ENCODE assay signal across 1 cellular context in the genomic region with DNA sequence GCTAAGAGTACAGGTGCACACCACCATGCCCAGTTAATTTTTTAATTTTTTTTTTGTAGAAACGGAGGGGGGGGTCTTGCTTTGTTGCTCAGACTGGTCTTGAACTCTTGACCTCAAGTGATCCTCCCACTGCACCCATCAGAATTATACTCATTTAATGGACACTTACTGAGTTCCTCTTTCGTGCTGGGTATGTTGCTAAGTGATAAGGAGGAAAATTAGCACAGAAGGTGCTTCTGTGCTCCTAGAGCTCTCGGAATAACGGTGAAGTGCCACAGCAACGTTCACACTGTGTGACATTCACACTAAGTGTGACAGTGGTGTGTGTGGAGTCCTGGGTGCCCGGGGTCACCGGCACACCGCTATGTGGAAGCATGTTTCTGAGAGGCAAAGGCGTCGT.
TF ChIP-seq lines count a peak whose summit lies in the region.

No MANE protein-coding gene starts in this region.

TF ChIP-seq in K562, 482 proteins besides CTCF, POLR2A, EP300 and RAD21 (continued from another document and continues in another):
- no peak for TF ChIP-seq HOMEZ (CRISPR knock-in tag; IDR thresholded peaks at IDR 0.05)
- TF ChIP-seq, protein P1, sequence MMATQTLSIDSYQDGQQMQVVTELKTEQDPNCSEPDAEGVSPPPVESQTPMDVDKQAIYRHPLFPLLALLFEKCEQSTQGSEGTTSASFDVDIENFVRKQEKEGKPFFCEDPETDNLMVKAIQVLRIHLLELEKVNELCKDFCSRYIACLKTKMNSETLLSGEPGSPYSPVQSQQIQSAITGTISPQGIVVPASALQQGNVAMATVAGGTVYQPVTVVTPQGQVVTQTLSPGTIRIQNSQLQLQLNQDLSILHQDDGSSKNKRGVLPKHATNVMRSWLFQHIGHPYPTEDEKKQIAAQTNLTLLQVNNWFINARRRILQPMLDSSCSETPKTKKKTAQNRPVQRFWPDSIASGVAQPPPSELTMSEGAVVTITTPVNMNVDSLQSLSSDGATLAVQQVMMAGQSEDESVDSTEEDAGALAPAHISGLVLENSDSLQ (IDR thresholded peaks at IDR 0.05): 0 out of 2 replicates have a peak, but pooled peaks have one; percentile 11
- TF ChIP-seq PRMT5 (CRISPR knock-in tag; IDR thresholded peaks at IDR 0.05): no peak
- peak; percentile 7; the same call in 1 of the 2 replicates for TF ChIP-seq ZNF395 (CRISPR knock-in tag; IDR thresholded peaks at IDR 0.05)
- TF ChIP-seq FOS (IDR thresholded peaks at IDR 0.05; ENCODE audit: extremely low read depth, insufficient read length): no peak
- no peak for TF ChIP-seq ATF7 (IDR thresholded peaks at IDR 0.05)
- TF ChIP-seq, protein P2, sequence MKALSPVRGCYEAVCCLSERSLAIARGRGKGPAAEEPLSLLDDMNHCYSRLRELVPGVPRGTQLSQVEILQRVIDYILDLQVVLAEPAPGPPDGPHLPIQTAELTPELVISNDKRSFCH (CRISPR knock-in tag; IDR thresholded peaks at IDR 0.05): no peak
- TF ChIP-seq, protein P2 (tag; IDR thresholded peaks at IDR 0.05): no peak
- TF ChIP-seq XRCC4 (IDR thresholded peaks at IDR 0.05; ENCODE audit: extremely low read depth, insufficient read depth, insufficient read length): no peak
- no peak for TF ChIP-seq ZBTB17 (CRISPR knock-in tag; IDR thresholded peaks at IDR 0.05)
- no peak for TF ChIP-seq GATA2 (CRISPR knock-in tag; IDR thresholded peaks at IDR 0.05)
- TF ChIP-seq PURB (CRISPR knock-in tag; IDR thresholded peaks at IDR 0.05; ENCODE audit: low read depth): no peak
- no peak for TF ChIP-seq PREB (CRISPR knock-in tag; IDR thresholded peaks at IDR 0.05)
- no peak for TF ChIP-seq ZNF217 (CRISPR knock-in tag; IDR thresholded peaks at IDR 0.05)
- no peak for TF ChIP-seq MCM2 (IDR thresholded peaks at IDR 0.05; ENCODE audit: low read depth)
- TF ChIP-seq ZC3H11A (IDR thresholded peaks at IDR 0.05; ENCODE audit: low read depth, low read length): no peak
- no peak for TF ChIP-seq CLOCK (CRISPR knock-in tag; IDR thresholded peaks at IDR 0.05; ENCODE audit: borderline replicate concordance)
- TF ChIP-seq ZNF184 (CRISPR knock-in tag; IDR thresholded peaks at IDR 0.05): no peak
- TF ChIP-seq PPARD (CRISPR knock-in tag; IDR thresholded peaks at IDR 0.05): no peak
- no peak for TF ChIP-seq TCF7L2 (IDR thresholded peaks at IDR 0.05; ENCODE audit: low read depth, low read length)
- TF ChIP-seq SUPT5H (IDR thresholded peaks at IDR 0.05): no peak
- TF ChIP-seq ARHGAP35 (IDR thresholded peaks at IDR 0.05; ENCODE audit: partially characterized antibody): no peak
- TF ChIP-seq MYNN (IDR thresholded peaks at IDR 0.05): 0 out of 2 replicates have a peak, but pooled peaks have one; percentile 49
- no peak for TF ChIP-seq MYNN (CRISPR knock-in tag; IDR thresholded peaks at IDR 0.05)
- TF ChIP-seq NFXL1 (CRISPR knock-in tag; IDR thresholded peaks at IDR 0.05): no peak
- TF ChIP-seq MEF2A (IDR thresholded peaks at IDR 0.05; ENCODE audit: control insufficient read depth, low read depth, low read length): no peak
- TF ChIP-seq TAF15 (IDR thresholded peaks at IDR 0.05; ENCODE audit: low read depth, low read length): no peak
- no peak for TF ChIP-seq FOXP1 (CRISPR knock-in tag; IDR thresholded peaks at IDR 0.05)
- no peak for TF ChIP-seq KDM2B (CRISPR knock-in tag; IDR thresholded peaks at IDR 0.05)
- TF ChIP-seq FUS (optimal IDR thresholded peaks at IDR 0.05; ENCODE audit: low read depth, low read length): no peak
- TF ChIP-seq, protein P3, sequence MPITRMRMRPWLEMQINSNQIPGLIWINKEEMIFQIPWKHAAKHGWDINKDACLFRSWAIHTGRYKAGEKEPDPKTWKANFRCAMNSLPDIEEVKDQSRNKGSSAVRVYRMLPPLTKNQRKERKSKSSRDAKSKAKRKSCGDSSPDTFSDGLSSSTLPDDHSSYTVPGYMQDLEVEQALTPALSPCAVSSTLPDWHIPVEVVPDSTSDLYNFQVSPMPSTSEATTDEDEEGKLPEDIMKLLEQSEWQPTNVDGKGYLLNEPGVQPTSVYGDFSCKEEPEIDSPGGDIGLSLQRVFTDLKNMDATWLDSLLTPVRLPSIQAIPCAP (CRISPR knock-in tag; IDR thresholded peaks at IDR 0.05; ENCODE audit: borderline replicate concordance): no peak
- TF ChIP-seq TCF3 (CRISPR knock-in tag; IDR thresholded peaks at IDR 0.05): peak; percentile 81
- no peak for TF ChIP-seq NUFIP1 (IDR thresholded peaks at IDR 0.05; ENCODE audit: partially characterized antibody)
- TF ChIP-seq BCLAF1 (IDR thresholded peaks at IDR 0.05; ENCODE audit: borderline replicate concordance in 1 of 2, control insufficient read depth in 1 of 2, low read depth in 2 of 2, low read length in 1 of 2): no peak
- no peak for TF ChIP-seq ZNF764 (CRISPR knock-in tag; IDR thresholded peaks at IDR 0.05; ENCODE audit: low read depth)
- TF ChIP-seq ZBTB33 (CRISPR knock-in tag; IDR thresholded peaks at IDR 0.05): no peak
- no peak for TF ChIP-seq PTRF (tag; IDR thresholded peaks at IDR 0.05)
- TF ChIP-seq ZNF780A (CRISPR knock-in tag; IDR thresholded peaks at IDR 0.05): no peak
- TF ChIP-seq SRSF1 (IDR thresholded peaks at IDR 0.05; ENCODE audit: low read depth, low read length): no peak
- TF ChIP-seq NR2F6 (CRISPR knock-in tag; IDR thresholded peaks at IDR 0.05): no peak
- no peak for TF ChIP-seq CBX5 (IDR thresholded peaks at IDR 0.05; ENCODE audit: borderline replicate concordance, low read depth)
- no peak for TF ChIP-seq ZC3H4 (CRISPR knock-in tag; IDR thresholded peaks at IDR 0.05; ENCODE audit: borderline replicate concordance)
- no peak for TF ChIP-seq ILK (tag; IDR thresholded peaks at IDR 0.05; ENCODE audit: borderline replicate concordance, low read depth)
- no peak for TF ChIP-seq CBX8 (IDR thresholded peaks at IDR 0.05; ENCODE audit: borderline replicate concordance, extremely low read depth, low read depth, low read length, poor library complexity, severe bottlenecking)
- peak; percentile 33; the same call in 1 of the 2 replicates for TF ChIP-seq RFX1 (IDR thresholded peaks at IDR 0.05)
- TF ChIP-seq ZNF766 (CRISPR knock-in tag; conservative IDR thresholded peaks at IDR 0.05): peak; percentile 41; the same call in 1 of the 2 replicates
- TF ChIP-seq PHB2 (IDR thresholded peaks at IDR 0.05; ENCODE audit: low read depth): no peak
- no peak for TF ChIP-seq RAD51 (IDR thresholded peaks at IDR 0.05; ENCODE audit: borderline replicate concordance, low read depth)
- TF ChIP-seq, protein P4, sequence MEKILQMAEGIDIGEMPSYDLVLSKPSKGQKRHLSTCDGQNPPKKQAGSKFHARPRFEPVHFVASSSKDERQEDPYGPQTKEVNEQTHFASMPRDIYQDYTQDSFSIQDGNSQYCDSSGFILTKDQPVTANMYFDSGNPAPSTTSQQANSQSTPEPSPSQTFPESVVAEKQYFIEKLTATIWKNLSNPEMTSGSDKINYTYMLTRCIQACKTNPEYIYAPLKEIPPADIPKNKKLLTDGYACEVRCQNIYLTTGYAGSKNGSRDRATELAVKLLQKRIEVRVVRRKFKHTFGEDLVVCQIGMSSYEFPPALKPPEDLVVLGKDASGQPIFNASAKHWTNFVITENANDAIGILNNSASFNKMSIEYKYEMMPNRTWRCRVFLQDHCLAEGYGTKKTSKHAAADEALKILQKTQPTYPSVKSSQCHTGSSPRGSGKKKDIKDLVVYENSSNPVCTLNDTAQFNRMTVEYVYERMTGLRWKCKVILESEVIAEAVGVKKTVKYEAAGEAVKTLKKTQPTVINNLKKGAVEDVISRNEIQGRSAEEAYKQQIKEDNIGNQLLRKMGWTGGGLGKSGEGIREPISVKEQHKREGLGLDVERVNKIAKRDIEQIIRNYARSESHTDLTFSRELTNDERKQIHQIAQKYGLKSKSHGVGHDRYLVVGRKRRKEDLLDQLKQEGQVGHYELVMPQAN (IDR thresholded peaks at IDR 0.05; ENCODE audit: borderline replicate concordance): no peak
- no peak for TF ChIP-seq PRPF4 (IDR thresholded peaks at IDR 0.05; ENCODE audit: insufficient read depth, low read depth, low read length, poor library complexity, severe bottlenecking)
- TF ChIP-seq NFIX (CRISPR knock-in tag; IDR thresholded peaks at IDR 0.05; ENCODE audit: low read depth): no peak
- 0 out of 2 replicates have a peak, but pooled peaks have one; percentile 24 for TF ChIP-seq CREM (IDR thresholded peaks at IDR 0.05; ENCODE audit: low read depth)
- no peak for TF ChIP-seq ZNF24 (IDR thresholded peaks at IDR 0.05)
- no peak for TF ChIP-seq NCOA2 (IDR thresholded peaks at IDR 0.05; ENCODE audit: partially characterized antibody in 2 of 2)
